In the genomic region with DNA sequence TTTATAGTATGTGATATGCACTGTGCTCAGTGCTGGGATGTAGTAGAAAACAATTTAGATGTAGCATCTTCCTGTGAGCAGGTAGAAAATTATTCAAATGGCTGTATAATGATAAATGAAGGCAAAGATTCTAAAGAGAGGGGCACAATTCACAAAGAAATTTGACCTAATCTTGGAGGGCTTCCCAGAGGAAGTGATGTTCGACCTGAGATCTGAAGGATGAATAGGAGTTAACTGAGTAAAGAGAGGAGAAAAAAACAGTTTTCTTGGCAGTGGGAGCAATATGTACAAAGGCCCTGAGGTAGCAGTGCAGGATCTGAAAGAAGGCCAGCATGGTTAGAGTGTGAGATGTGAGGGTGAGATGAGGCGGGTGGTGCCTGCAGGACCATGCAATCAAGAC, we compare ENCODE assay signal across 10 cellular contexts. TPM values are rescaled to one million over a fixed set of nuclear protein-coding genes. Genes with fewer than 3 reads are reported as not detected.
"Had no signal": no experiment of that assay in that cellular context is flagged by ENCODE, and none has a peak within 500 bp of the region (broad histone marks: within the 10 kb centered on the region; RNA-seq: fewer than 3 reads in every experiment).

No MANE protein-coding gene starts in this region.

- H3K9ac ChIP-seq: KMS-11 had no signal

- H3K4me3 ChIP-seq: GM23338 had no signal

- H3K4me2 ChIP-seq: GM23338, KMS-11 had no signal

- ATAC-seq: GM23338 had no signal

- H3K27ac ChIP-seq: KMS-11 had no signal

- FAIRE-seq: H1, H54, HTR-8/SVneo had no signal

- DNase-seq: H9, HCEC 1CT, IMR-90, KBM-7 had no signal

RNA-seq across cellular contexts. Expression of a gene that starts 15.2 kb away (rescaled TPM):
- total RNA-seq: H1, H9, HT-29, IMR-90 had no signal
- polyA plus RNA-seq: H1, IMR-90 had no signal
